ENCODE assay signal across 15 cellular contexts in the genomic region with DNA sequence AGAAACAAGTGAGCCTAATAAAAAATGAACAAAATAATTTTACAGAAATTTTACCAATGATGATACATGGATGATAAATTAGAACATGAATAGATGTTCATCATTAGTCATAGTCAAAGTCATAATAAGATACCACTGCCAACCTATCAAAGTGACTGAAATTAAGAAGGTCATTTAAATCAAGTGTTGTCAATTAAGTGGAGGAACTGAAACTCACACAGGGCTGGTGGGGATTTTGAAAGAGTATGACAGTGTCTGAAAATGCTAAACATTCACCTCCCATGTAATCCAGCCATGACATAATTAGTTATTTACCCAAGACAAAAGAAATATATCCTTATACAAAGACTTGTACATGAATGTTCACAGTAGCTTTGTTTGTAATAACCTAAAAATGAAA. TPM values are rescaled to one million over a fixed set of nuclear protein-coding genes. Genes with fewer than 3 reads are reported as not detected.
DNase-seq lines count a peak whose midpoint lies in the region; ATAC-seq and TF ChIP-seq lines count a peak whose summit lies in the region.
"Had no signal": no experiment of that assay in that cellular context is flagged by ENCODE, and none has a peak within 500 bp of the region (broad histone marks: within the 10 kb centered on the region; RNA-seq: fewer than 3 reads in every experiment).

No MANE protein-coding gene starts in this region.

- H3K36me3 Mint-ChIP-seq in activated T-helper 17 cell treated with anti-CD3 and anti-CD28 coated beads, Interleukin-2, amount 50 U/mL, for 72 hours (ENCODE audit: low read depth) = no peaks in the 10 kb centered on the region
- H3K36me3 Mint-ChIP-seq: activated naive CD4-positive, alpha-beta T cell treated with anti-CD3 and anti-CD28 coated beads, Interleukin-2, amount 50 U/mL, for 72 hours had no signal

- H3K27ac Mint-ChIP-seq in activated T-helper 17 cell treated with anti-CD3 and anti-CD28 coated beads, Interleukin-2, amount 50 U/mL, for 72 hours = no peak overlapping the region
- H3K27ac Mint-ChIP-seq: activated naive CD4-positive, alpha-beta T cell treated with anti-CD3 and anti-CD28 coated beads, Interleukin-2, amount 50 U/mL, for 72 hours had no signal

- no peaks in the 10 kb centered on the region for H3K4me1 Mint-ChIP-seq in activated T-helper 17 cell treated with anti-CD3 and anti-CD28 coated beads, Interleukin-2, amount 50 U/mL, for 72 hours

- H3K4me3 Mint-ChIP-seq in activated T-helper 17 cell treated with anti-CD3 and anti-CD28 coated beads, Interleukin-2, amount 50 U/mL, for 72 hours = no peak overlapping the region

- H3K9me3 Mint-ChIP-seq in activated T-helper 17 cell treated with anti-CD3 and anti-CD28 coated beads, Interleukin-2, amount 50 U/mL, for 72 hours = no peaks in the 10 kb centered on the region
- H3K9me3 Mint-ChIP-seq: activated naive CD4-positive, alpha-beta T cell treated with anti-CD3 and anti-CD28 coated beads, Interleukin-2, amount 50 U/mL, for 72 hours had no signal

- no peaks in the 10 kb centered on the region for H3K27me3 Mint-ChIP-seq in activated T-helper 17 cell treated with anti-CD3 and anti-CD28 coated beads, Interleukin-2, amount 50 U/mL, for 72 hours

- ATAC-seq in GM19452 (IDR thresholded peaks at IDR 0.05; ENCODE audit: unreplicated experiment) (peak; percentile 92), HG02852 (IDR thresholded peaks at IDR 0.05; ENCODE audit: unreplicated experiment) (peak; percentile 79), HG03520 (IDR thresholded peaks at IDR 0.05; ENCODE audit: unreplicated experiment) (peak; percentile 91)
- no peak for ATAC-seq in activated T-helper 17 cell treated with anti-CD3 and anti-CD28 coated beads, Interleukin-2, amount 50 U/mL, for 72 hours (replicated peaks)
- ATAC-seq: activated naive CD4-positive, alpha-beta T cell treated with anti-CD3 and anti-CD28 coated beads, Interleukin-2, amount 50 U/mL, for 72 hours; right cardiac atrium had no signal

- TF ChIP-seq CTCF in GM13977 (IDR thresholded peaks at IDR 0.05; ENCODE audit: extremely low read depth, insufficient read depth, missing control alignments) = no peak

- in situ Hi-C loops in GM13977 (cut with MboI; ENCODE audit: low pct_unique_long_range_greater_than_20kb, low sequenced_read_pairs, unreplicated experiment) = loop anchor here (25.0 kb wide), 1 partner anchor 147 kb away; no protein-coding TSS in a partner anchor

- peak; percentile 29 for DNase-seq in GM13977 (ENCODE audit: low spot score)
- no peak for DNase-seq in ureter (ENCODE audit: low spot score)
- DNase-seq in anterior cingulate cortex (lab: John Stamatoyannopoulos, UW) = no peak
- DNase-seq in activated effector memory CD4-positive, alpha-beta T cell treated with anti-CD3 and anti-CD28 coated beads, Interleukin-2, amount 50 U/mL, for 16 hours = no peak
- DNase-seq: activated CD4-positive, alpha-beta T cell treated with anti-CD3 and anti-CD28 coated beads, Interleukin-2, amount 50 U/mL, for 4 hours; colonic mucosa; foreskin fibroblast; kidney glomerular epithelial cell; NCI-H1436; right cardiac atrium had no signal

RNA-seq across cellular contexts. Expression of a gene that starts 57.1 kb away (rescaled TPM):
- not detected for total RNA-seq in activated T-helper 17 cell treated with anti-CD3 and anti-CD28 coated beads, Interleukin-2, amount 50 U/mL, for 72 hours
- total RNA-seq in ureter = 14.6 TPM
- total RNA-seq: activated naive CD4-positive, alpha-beta T cell treated with anti-CD3 and anti-CD28 coated beads, Interleukin-2, amount 50 U/mL, for 72 hours had no signal

Comparison
In these comparisons a context has a peak if more than half of its experiments do, and no peak if none do; other contexts are left out.
1. RNA of a gene that starts 57.1 kb away (total RNA-seq): 14.6 TPM in ureter (single experiment); not detected in activated T-helper 17 cell treated with anti-CD3 and anti-CD28 coated beads, Interleukin-2, amount 50 U/mL, for 72 hours; every median in the first group is over 10 times any median in the second.